Comparison of ENCODE assay signal across 11 cellular contexts in genomic region chr10:43110318-43111071, GRCh38. TPM values are rescaled to one million over a fixed set of nuclear protein-coding genes. Genes with fewer than 3 reads are reported as not detected.
A peak's percentile ranks its signal among the peaks of the same experiment; 100 is the strongest.
DNase-seq lines count a peak whose midpoint lies in the region; ATAC-seq and TF ChIP-seq lines count a peak whose summit lies in the region.
"Had no signal": no experiment of that assay in that cellular context is flagged by ENCODE, and none has a peak within 500 bp of the region (broad histone marks: within the 10 kb centered on the region; RNA-seq: fewer than 3 reads in every experiment).

No MANE protein-coding gene starts in this region.

- DNase-seq in amniotic epithelial cell (ENCODE audit: low read depth) (peak; percentile 45), ovary (peak; percentile 54 to 84 (median 74)), erythroblast (lab: John Stamatoyannopoulos, UW) (no peak), lower leg skin (ENCODE audit: low spot score in 2 of 2) (no peak)
- no peak for DNase-seq in activated naive CD4-positive, alpha-beta T cell treated with anti-CD3 and anti-CD28 coated beads, Interleukin-2, amount 50 U/mL, for 72 hours (ENCODE audit: low spot score in 2 of 2)
- no peak for DNase-seq in activated CD8-positive, alpha-beta memory T cell treated with anti-CD3 and anti-CD28 coated beads for 24 hours
- DNase-seq: NCI-H510A; stimulated activated CD4-positive, alpha-beta T cell treated with anti-CD3 and anti-CD28 coated beads, Interleukin-4, amount 100 ng/mL, for 1 hour had no signal

- no peaks in the 10 kb centered on the region for H3K27me3 ChIP-seq in ovary

- H3K4me3 ChIP-seq in ovary, result no peak overlapping the region
- H3K4me3 ChIP-seq in lower leg skin (ENCODE audit: low read depth, poor library complexity, severe bottlenecking), result no peak overlapping the region

- no peaks in the 10 kb centered on the region for H3K36me3 Mint-ChIP-seq in activated naive CD4-positive, alpha-beta T cell treated with anti-CD3 and anti-CD28 coated beads, Interleukin-2, amount 50 U/mL, for 72 hours

- 9 to 34% (median 15%) methylated on average over 7 of the region's 7 CpGs for WGBS in ovary, 3 donors
- 56 to 72% methylated on average over 6 to 7 of the region's 7 CpGs for WGBS in lower leg skin, 2 donors

- no peaks in the 10 kb centered on the region for H3K9me3 Mint-ChIP-seq in activated naive CD4-positive, alpha-beta T cell treated with anti-CD3 and anti-CD28 coated beads, Interleukin-2, amount 50 U/mL, for 72 hours
- H3K9me3 Mint-ChIP-seq: activated T-helper 1 cell treated with anti-CD3 and anti-CD28 coated beads, Interleukin-12 subunit alpha, Interleukin-12 subunit beta, Interleukin-2, Interleukin-4 antibody, amounts not matched to agents 30 ng/mL and 10 ng/mL and 1 ng/mL, durations not matched to agents 14 hours and 24 hours and 36 hours had no signal

- peak overlapping the region in 1 of 2 donors; percentile 5 for H3K27ac Mint-ChIP-seq in activated naive CD4-positive, alpha-beta T cell treated with anti-CD3 and anti-CD28 coated beads, Interleukin-2, amount 50 U/mL, for 72 hours
- H3K27ac Mint-ChIP-seq: activated T-helper 1 cell treated with anti-CD3 and anti-CD28 coated beads, Interleukin-12 subunit alpha, Interleukin-12 subunit beta, Interleukin-2, Interleukin-4 antibody, amounts not matched to agents 30 ng/mL and 10 ng/mL and 1 ng/mL, durations not matched to agents 14 hours and 24 hours and 36 hours had no signal

- peak; percentile 58 for ATAC-seq in GM18867 (IDR thresholded peaks at IDR 0.05; ENCODE audit: unreplicated experiment)
- ATAC-seq in HG02798 (IDR thresholded peaks at IDR 0.05; ENCODE audit: poor library complexity, unreplicated experiment), result peak; percentile 79
- ATAC-seq in activated naive CD4-positive, alpha-beta T cell treated with anti-CD3 and anti-CD28 coated beads, Interleukin-2, amount 50 U/mL, for 72 hours, result no peak

- H3K4me1 ChIP-seq in ovary (ENCODE audit: insufficient read depth), result peaks cover 13% of the 10 kb centered on the region

- H3K36me3 ChIP-seq in ovary, result no peaks in the 10 kb centered on the region

- peak overlapping the region in 1 of 2 donors; percentile 82 for H3K27ac ChIP-seq in ovary

- TF ChIP-seq CTCF in ovary (IDR thresholded peaks at IDR 0.05) (no peak), lower leg skin (IDR thresholded peaks at IDR 0.05) (no peak)

- intact Hi-C loops in ovary (cut with DNase I), result no loop called here
- intact Hi-C loops in lower leg skin (cut with DNase I; ENCODE audit: low total_unique reads), result no loop called here

- H3K9me3 ChIP-seq in ovary, result no peaks in the 10 kb centered on the region

- TF ChIP-seq EP300 in ovary (IDR thresholded peaks at IDR 0.05), result no peak

- TF ChIP-seq POLR2A in ovary (IDR thresholded peaks at IDR 0.05) (no peak), erythroblast (IDR thresholded peaks at IDR 0.05; ENCODE audit: low read length) (no peak), lower leg skin (IDR thresholded peaks at IDR 0.05) (no peak)

RNA-seq across cellular contexts. Expression of gene CSGALNACT2, which starts 27.8 kb away (rescaled TPM):
- 10 to 100 TPM; 17.0 to 27.2 (median 22.3) TPM for total RNA-seq in ovary
- 10 to 100 TPM; 14.8 to 21.8 TPM for polyA plus RNA-seq in ovary
- 10 to 100 TPM; 28.7 to 38.8 TPM for total RNA-seq in activated naive CD4-positive, alpha-beta T cell treated with anti-CD3 and anti-CD28 coated beads, Interleukin-2, amount 50 U/mL, for 72 hours
- total RNA-seq in lower leg skin, result 10 to 100 TPM; 12.9 to 16.7 (median 15.4) TPM

RNA-seq across cellular contexts. Expression of gene RET, which starts 33.6 kb away (rescaled TPM):
- total RNA-seq in ovary (1 to 10 TPM in 2 of 7 donors, under 1 TPM in 5; 0.12 to 1.6 (median 0.92) TPM), lower leg skin (1 to 10 TPM in 2 of 4 donors, under 1 TPM in 2; 0.04 to 1.3 (median 0.87) TPM)
- polyA plus RNA-seq in ovary, result under 1 TPM; 0.38 to 0.75 TPM
- under 1 TPM in 1 of 2 donors, not detected in 1; 0.45 TPM for total RNA-seq in activated naive CD4-positive, alpha-beta T cell treated with anti-CD3 and anti-CD28 coated beads, Interleukin-2, amount 50 U/mL, for 72 hours

Comparison
In these comparisons a context has a peak if more than half of its experiments do, and no peak if none do; other contexts are left out.
1. ATAC-seq: peak in GM18867 (single experiment) and HG02798 (single experiment); none in activated naive CD4-positive, alpha-beta T cell treated with anti-CD3 and anti-CD28 coated beads, Interleukin-2, amount 50 U/mL, for 72 hours (0 of 2).
2. DNase-seq: peak in amniotic epithelial cell (single experiment) and ovary (5 of 5); none in activated naive CD4-positive, alpha-beta T cell treated with anti-CD3 and anti-CD28 coated beads, Interleukin-2, amount 50 U/mL, for 72 hours (0 of 2), erythroblast (0 of 2), activated CD8-positive, alpha-beta memory T cell treated with anti-CD3 and anti-CD28 coated beads for 24 hours (single experiment) and lower leg skin (0 of 2).